ENCODE assay signal across 10 cellular contexts in genomic region chr14:92515510-92516343, GRCh38. TPM values are rescaled to one million over a fixed set of nuclear protein-coding genes. Genes with fewer than 3 reads are reported as not detected.
DNase-seq lines count a peak whose midpoint lies in the region; ATAC-seq and TF ChIP-seq lines count a peak whose summit lies in the region.
"Had no signal": no experiment of that assay in that cellular context is flagged by ENCODE, and none has a peak within 500 bp of the region (broad histone marks: within the 10 kb centered on the region; RNA-seq: fewer than 3 reads in every experiment).

No MANE protein-coding gene starts in this region.

- no peaks in the 10 kb centered on the region for H3K36me3 ChIP-seq in mammary epithelial cell (ENCODE audit: insufficient read depth, low read length)
- no peaks in the 10 kb centered on the region for H3K36me3 ChIP-seq in neutrophil
- H3K36me3 ChIP-seq in uterus = no peaks in the 10 kb centered on the region
- no peaks in the 10 kb centered on the region for H3K36me3 ChIP-seq in smooth muscle cell (ENCODE audit: low read depth)
- H3K36me3 ChIP-seq: right atrium auricular region had no signal

- H3K27me3 ChIP-seq in CD4-positive, alpha-beta T cell (ENCODE audit: control insufficient read depth, insufficient read depth, low read length) = no peaks in the 10 kb centered on the region
- H3K27me3 ChIP-seq in mammary epithelial cell (ENCODE audit: insufficient read depth, low read length) (no peaks in the 10 kb centered on the region), neutrophil (no peaks in the 10 kb centered on the region), uterus (no peaks in the 10 kb centered on the region), smooth muscle cell (ENCODE audit: low read depth) (peaks cover 4% of the 10 kb centered on the region)
- H3K27me3 ChIP-seq: right atrium auricular region had no signal

- no peaks in the 10 kb centered on the region for H3K9me3 Mint-ChIP-seq in CD4-positive, alpha-beta T cell
- H3K9me3 Mint-ChIP-seq in IgD-negative memory B cell = no peaks in the 10 kb centered on the region

- H3K27me3 Mint-ChIP-seq in CD4-positive, alpha-beta T cell = no peaks in the 10 kb centered on the region
- H3K27me3 Mint-ChIP-seq in IgD-negative memory B cell = no peaks in the 10 kb centered on the region

- no peaks in the 10 kb centered on the region for H3K9me3 ChIP-seq in CD4-positive, alpha-beta T cell (ENCODE audit: control insufficient read depth, low read length)
- no peaks in the 10 kb centered on the region for H3K9me3 ChIP-seq in mammary epithelial cell (replicated peaks; ENCODE audit: insufficient read depth, low read length)
- H3K9me3 ChIP-seq in neutrophil = no peaks in the 10 kb centered on the region
- no peaks in the 10 kb centered on the region for H3K9me3 ChIP-seq in uterus
- no peaks in the 10 kb centered on the region for H3K9me3 ChIP-seq in smooth muscle cell (replicated peaks; ENCODE audit: low read depth)
- H3K9me3 ChIP-seq: right atrium auricular region had no signal

- H3K4me2 ChIP-seq in mammary epithelial cell (ENCODE audit: insufficient read depth, low read depth, low read length) (no peak overlapping the region), smooth muscle cell (no peak overlapping the region)

- DNase-seq in CD4-positive, alpha-beta T cell = no peak
- no peak for DNase-seq in mammary epithelial cell
- DNase-seq in DMS53 (lab: John Stamatoyannopoulos, UW) = no peak
- DNase-seq in uterus = no peak
- no peak for DNase-seq in smooth muscle cell (lab: John Stamatoyannopoulos, UW; ENCODE audit: unreplicated experiment)
- no peak for DNase-seq in activated gamma-delta T cell treated with Interleukin-2 at 50 U/mL for 16 hours
- DNase-seq: NCI-H2171 treated with DMSO at 0.1 percent for 48 hours had no signal

- H3K9ac ChIP-seq in mammary epithelial cell (ENCODE audit: insufficient read depth, low read length) (no peak overlapping the region), smooth muscle cell (ENCODE audit: low read depth) (no peak overlapping the region)

- H3K27ac ChIP-seq in CD4-positive, alpha-beta T cell (ENCODE audit: low read depth, low read length) = no peak overlapping the region
- H3K27ac ChIP-seq in mammary epithelial cell (ENCODE audit: insufficient read depth, low read depth, low read length) (no peak overlapping the region), neutrophil (peak overlapping the region; percentile 90), uterus (peak overlapping the region in 1 of 2 donors; percentile 85), smooth muscle cell (ENCODE audit: low read depth) (no peak overlapping the region)

- H3K4me3 Mint-ChIP-seq in CD4-positive, alpha-beta T cell = peak overlapping the region; percentile 81
- peak overlapping the region; percentile 1 to 81 (median 56) for H3K4me3 Mint-ChIP-seq in IgD-negative memory B cell

- intact Hi-C loops in CD4-positive, alpha-beta T cell (cut with DNase I, micrococcal nuclease) = loop anchor here in 1 of 2 experiments (5.0 to 10.0 kb wide), 2 partner anchors 87 to 169 kb away; no protein-coding TSS in a partner anchor
- intact Hi-C loops in mammary epithelial cell (cut with micrococcal nuclease) = loop anchor here (10.0 kb wide), 1 partner anchor 121 kb away; no protein-coding TSS in a partner anchor
- intact Hi-C loops in uterus (cut with DNase I; ENCODE audit: low total_unique reads) = no loop called here

- WGBS in mammary epithelial cell (ENCODE audit: low coverage, missing lambda C conversion rate) = 78% methylated on average over 5 of the region's 5 CpGs
- 97% methylated on average over 5 of the region's 5 CpGs for WGBS in smooth muscle cell (ENCODE audit: low lambda C conversion rate)

- H3K4me1 ChIP-seq in mammary epithelial cell (ENCODE audit: insufficient read depth, low read length) = peaks cover 18% of the 10 kb centered on the region
- H3K4me1 ChIP-seq in neutrophil (ENCODE audit: control insufficient read depth in 1 of 2, insufficient read depth in 1 of 2, low read depth in 1 of 2, low read length in 1 of 2) = peaks cover 75 to 77% of the 10 kb centered on the region in 2 experiments
- H3K4me1 ChIP-seq in uterus = no peaks in the 10 kb centered on the region
- H3K4me1 ChIP-seq in smooth muscle cell (ENCODE audit: low read depth) = no peaks in the 10 kb centered on the region

- H3K27ac Mint-ChIP-seq in CD4-positive, alpha-beta T cell = peak overlapping the region; percentile 54
- peak overlapping the region in 2 of 3 donors; percentile 11 to 79 for H3K27ac Mint-ChIP-seq in IgD-negative memory B cell

- H3K4me1 Mint-ChIP-seq in CD4-positive, alpha-beta T cell (ENCODE audit: low read depth) = peaks cover 55% of the 10 kb centered on the region
- peaks cover 17 to 21% (median 19%) of the 10 kb centered on the region in 3 donors for H3K4me1 Mint-ChIP-seq in IgD-negative memory B cell

- no peak for TF ChIP-seq POLR2A in uterus (IDR thresholded peaks at IDR 0.05)

- TSS peak; percentile 17 for BruUV-seq in mammary epithelial cell (replicated peaks; lab: Mats Ljungman, UMichigan)

- H4K20me1 ChIP-seq in mammary epithelial cell (ENCODE audit: insufficient read depth, low read length) (no peaks in the 10 kb centered on the region), smooth muscle cell (ENCODE audit: low read depth) (no peaks in the 10 kb centered on the region)

- no peaks in the 10 kb centered on the region for H3K36me3 Mint-ChIP-seq in CD4-positive, alpha-beta T cell (ENCODE audit: low read depth)
- no peaks in the 10 kb centered on the region for H3K36me3 Mint-ChIP-seq in IgD-negative memory B cell

- H2AFZ ChIP-seq in mammary epithelial cell (ENCODE audit: low read depth, low read length) (no peak overlapping the region), smooth muscle cell (ENCODE audit: low read depth) (no peak overlapping the region)

- no peak for TF ChIP-seq CTCF in CD4-positive, alpha-beta T cell (IDR thresholded peaks at IDR 0.05)
- TF ChIP-seq CTCF in mammary epithelial cell (conservative IDR thresholded peaks at IDR 0.05 in 1 of 2, IDR thresholded peaks at IDR 0.05 in 1 of 2; ENCODE audit: extremely low read depth in 1 of 2, insufficient read depth in 1 of 2, low read depth in 1 of 2, low read length in 2 of 2) = no peak
- TF ChIP-seq CTCF in neutrophil (IDR thresholded peaks at IDR 0.05) = no peak
- TF ChIP-seq CTCF in uterus (IDR thresholded peaks at IDR 0.05) = no peak
- TF ChIP-seq CTCF in smooth muscle cell (IDR thresholded peaks at IDR 0.05; ENCODE audit: borderline replicate concordance, insufficient read depth, poor library complexity, severe bottlenecking) = no peak

- dilution Hi-C loops in mammary epithelial cell (cut with HindIII; ENCODE audit: low sequenced_read_pairs) = no loop called here

- H3K79me2 ChIP-seq in mammary epithelial cell (ENCODE audit: insufficient read depth, low read length) (peaks cover 2% of the 10 kb centered on the region), smooth muscle cell (ENCODE audit: low read depth) (no peaks in the 10 kb centered on the region)

- no peaks in the 10 kb centered on the region for H3F3A ChIP-seq in smooth muscle cell (ENCODE audit: low read depth)

- POLR2A ChIA-PET in CD4-positive, alpha-beta T cell (lab: Charles Lee) = interaction anchor here (0.6 to 2.1 kb wide), 4 partner anchors 8 to 497 kb away, joined by 3 to 7 read pairs (median 5); no protein-coding TSS in a partner anchor

- CTCF ChIA-PET in CD4-positive, alpha-beta T cell (lab: Charles Lee) = no interaction called here
- CTCF ChIA-PET in mammary epithelial cell (lab: Charles Lee; ENCODE audit: low non-redundant PET) = no interaction called here

- in situ Hi-C loops in mammary epithelial cell (cut with MboI; ENCODE audit: low sequenced_read_pairs in 2 of 2) = no loop called here

- ATAC-seq in CD4-positive, alpha-beta T cell (ENCODE audit: poor library complexity) = no peak

- H3K4me3 ChIP-seq in mammary epithelial cell (replicated peaks in 1 of 3; ENCODE audit: insufficient read depth in 1 of 3, low read depth in 2 of 3, low read length in 3 of 3) (no peak overlapping the region), neutrophil (ENCODE audit: low read depth in 1 of 2, low read length in 1 of 2) (peak overlapping the region; percentile 89 to 93), uterus (no peak overlapping the region), smooth muscle cell (no peak overlapping the region)

RNA-seq across cellular contexts. Expression of gene RIN3, which starts 2.1 kb away (rescaled TPM):
- total RNA-seq in CD4-positive, alpha-beta T cell = 10 to 100 TPM; 67.9 to 72.2 TPM
- polyA plus RNA-seq in IgD-negative memory B cell = 29.4 TPM
- 10 to 100 TPM in 1 of 2 donors, 1 to 10 TPM in 1; 3.5 to 14.5 TPM for total RNA-seq in mammary epithelial cell
- 2.4 TPM for polyA plus RNA-seq in mammary epithelial cell
- 7.4 TPM for polyA minus RNA-seq in mammary epithelial cell
- total RNA-seq in uterus = 10 to 100 TPM in 2 of 4 donors, 1 to 10 TPM in 2; 6.2 to 29.8 (median 12.2) TPM
- total RNA-seq in smooth muscle cell = 1.7 and 2.7 TPM in 2 replicates
- polyA plus RNA-seq in smooth muscle cell = 3.8 and 8.0 TPM in 2 replicates

Comparison
In these comparisons a context has a peak if more than half of its experiments do, and no peak if none do; other contexts are left out.
1. H3K4me3 ChIP-seq: peak in neutrophil (2 of 2); none in mammary epithelial cell (0 of 3), uterus (0 of 2) and smooth muscle cell (single experiment).